In genomic region chr17:12522336-12522735, GRCh38 we compare ENCODE assay signal across 16 cellular contexts.
DNase-seq lines count a peak whose midpoint lies in the region; ATAC-seq, FAIRE-seq and TF ChIP-seq lines count a peak whose summit lies in the region.
"Had no signal": no experiment of that assay in that cellular context is flagged by ENCODE, and none has a peak within 500 bp of the region (broad histone marks: within the 10 kb centered on the region; RNA-seq: fewer than 3 reads in every experiment).

No MANE protein-coding gene starts in this region.

- no peaks in the 10 kb centered on the region for H3K27me3 ChIP-seq in neuronal stem cell (ENCODE audit: control insufficient read depth in 3 of 3, insufficient read depth in 3 of 3, low read depth in 1 of 3, low read length in 3 of 3)
- no peaks in the 10 kb centered on the region for H3K27me3 ChIP-seq in CD4-positive, alpha-beta T cell (ENCODE audit: control insufficient read depth, insufficient read depth, low read length)

- peak; percentile 17 to 30; a peak in 4 of 6 replicates for ATAC-seq in A549
- ATAC-seq in CD4-positive, alpha-beta T cell (ENCODE audit: poor library complexity) = no peak
- ATAC-seq in left ventricle myocardium superior = no peak

- no peaks in the 10 kb centered on the region for H3K36me3 ChIP-seq in neuronal stem cell (replicated peaks in 1 of 2; ENCODE audit: control insufficient read depth in 2 of 2, insufficient read depth in 2 of 2, low read length in 2 of 2)

- H2BK5ac ChIP-seq in neuronal stem cell (ENCODE audit: low read length) = no peak overlapping the region

- H2AFZ ChIP-seq in neuronal stem cell (ENCODE audit: low read length) = peak overlapping the region; percentile 86

- H3K27ac Mint-ChIP-seq in CD4-positive, alpha-beta T cell = no peak overlapping the region

- no peak overlapping the region for H3K14ac ChIP-seq in neuronal stem cell (ENCODE audit: low read length)

- H2AK5ac ChIP-seq in neuronal stem cell (ENCODE audit: low read depth, low read length) = no peak overlapping the region

- H3K9ac ChIP-seq in neuronal stem cell (ENCODE audit: low read depth, low read length, poor library complexity) = no peak overlapping the region

- 0 out of 3 replicates have a peak, but pooled peaks cover 2% of the 10 kb centered on the region for H3K9me3 ChIP-seq in A549
- H3K9me3 ChIP-seq in neuronal stem cell (replicated peaks in 1 of 2; ENCODE audit: control insufficient read depth in 2 of 2, insufficient read depth in 1 of 2, low read depth in 1 of 2, low read length in 2 of 2) = no peaks in the 10 kb centered on the region
- no peaks in the 10 kb centered on the region for H3K9me3 ChIP-seq in CD4-positive, alpha-beta T cell (ENCODE audit: control insufficient read depth, low read length)

- no peak overlapping the region for H3K18ac ChIP-seq in neuronal stem cell (ENCODE audit: low read length)

- H2BK120ac ChIP-seq in neuronal stem cell (ENCODE audit: low read depth, low read length) = no peak overlapping the region

- DNase-seq in A549 (ENCODE audit: low read depth in 1 of 2, low spot score in 1 of 2) (peak in 1 of 2 experiments; percentile 63), RPMI7951 (ENCODE audit: low read depth) (peak; percentile 1), islet precursor cell (peak; percentile 73), neuronal stem cell (ENCODE audit: low spot score) (no peak), left ventricle myocardium superior (no peak)
- DNase-seq in CD4-positive, alpha-beta T cell = no peak
- DNase-seq in activated naive CD4-positive, alpha-beta T cell (lab: John Stamatoyannopoulos, UW) = no peak
- no peak for DNase-seq in stimulated activated CD4-positive, alpha-beta T cell treated with anti-CD3 and anti-CD28 coated beads, Interleukin-4, amount 100 ng/mL, for 24 hours
- DNase-seq: 8988T, C1 segment of cervical spinal cord, COR-L47, DMS53, NCI-H526 treated with DMSO at 0.1 percent for 48 hours had no signal

- H3K79me1 ChIP-seq in neuronal stem cell (ENCODE audit: low read depth, low read length) = no peaks in the 10 kb centered on the region

- no peak overlapping the region for H3K4ac ChIP-seq in neuronal stem cell (ENCODE audit: low read length)

- H3K4me2 ChIP-seq in A549 (peak overlapping the region; percentile 80), neuronal stem cell (ENCODE audit: insufficient read depth, low read length, poor library complexity, severe bottlenecking) (no peak overlapping the region)

- H4K91ac ChIP-seq in neuronal stem cell (ENCODE audit: low read depth, low read length, poor library complexity) = no peak overlapping the region

- no peak for TF ChIP-seq CTCF in A549 (IDR thresholded peaks at IDR 0.05)
- no peak for TF ChIP-seq CTCF in CD4-positive, alpha-beta T cell (IDR thresholded peaks at IDR 0.05)

- no peak overlapping the region for H3K4me3 ChIP-seq in A549
- H3K4me3 ChIP-seq in neuronal stem cell (ENCODE audit: low read length in 2 of 2) = no peak overlapping the region

- H3K36me3 Mint-ChIP-seq in CD4-positive, alpha-beta T cell (ENCODE audit: low read depth) = no peaks in the 10 kb centered on the region

- CTCF ChIA-PET in A549 (lab: Yijun Ruan, JAX) = interaction anchor here (1.0 to 3.0 kb wide), 5 partner anchors 12 to 265 kb away, joined by 3 to 11 read pairs (median 5); no protein-coding TSS in a partner anchor
- CTCF ChIA-PET in CD4-positive, alpha-beta T cell (lab: Charles Lee) = no interaction called here

- H3K27ac ChIP-seq in A549 = peak overlapping the region; percentile 68 to 82
- no peak overlapping the region for H3K27ac ChIP-seq in neuronal stem cell (replicated peaks; ENCODE audit: low read length)
- H3K27ac ChIP-seq in CD4-positive, alpha-beta T cell (ENCODE audit: low read depth, low read length) = no peak overlapping the region
- H3K27ac ChIP-seq: RWPE1 had no signal

- no peak for TF ChIP-seq RAD21 in A549 (conservative IDR thresholded peaks at IDR 0.05 in 1 of 2, IDR thresholded peaks at IDR 0.05 in 1 of 2)

- no peaks in the 10 kb centered on the region for H3K27me3 Mint-ChIP-seq in CD4-positive, alpha-beta T cell

- intact Hi-C loops in CD4-positive, alpha-beta T cell (cut with DNase I, micrococcal nuclease) = no loop called here
- intact Hi-C loops in left ventricle myocardium superior (cut with micrococcal nuclease) = no loop called here

- peaks cover 2% of the 10 kb centered on the region for H3K9me3 Mint-ChIP-seq in CD4-positive, alpha-beta T cell

- H3K4me1 Mint-ChIP-seq in CD4-positive, alpha-beta T cell (ENCODE audit: low read depth) = no peaks in the 10 kb centered on the region

- H3K23ac ChIP-seq in neuronal stem cell (ENCODE audit: low read depth, low read length, poor library complexity) = no peak overlapping the region

- no peak overlapping the region for H4K8ac ChIP-seq in neuronal stem cell (ENCODE audit: low read depth, low read length)

- no peak for TF ChIP-seq EP300 in A549 (IDR thresholded peaks at IDR 0.05)

- no peak overlapping the region for H2BK15ac ChIP-seq in neuronal stem cell (ENCODE audit: low read length)

- no peak for FAIRE-seq in A549 (lab: Jason Lieb, UNC)
- FAIRE-seq: GM18507, HTR-8/SVneo had no signal

- no peak overlapping the region for H2BK12ac ChIP-seq in neuronal stem cell (ENCODE audit: low read length)

- WGBS in A549 (ENCODE audit: missing lambda C conversion rate) = 66% methylated on average over 7 of the region's 7 CpGs
- no CpG with 5 or more reads among the region's 7 CpGs for WGBS in neuronal stem cell (ENCODE audit: extremely low coverage in 2 of 2, insufficient read length in 2 of 2, insufficient replicate concordance in 1 of 2), 2 donors

- POLR2A ChIA-PET in A549 (lab: Yijun Ruan, JAX) = interaction anchor here (1.0 kb wide), 1 partner anchor 105 kb away, joined by 4 read pairs; no protein-coding TSS in a partner anchor
- POLR2A ChIA-PET in CD4-positive, alpha-beta T cell (lab: Charles Lee) = no interaction called here

- no peak overlapping the region for H3K4me3 Mint-ChIP-seq in CD4-positive, alpha-beta T cell

- TF ChIP-seq POLR2A in A549 (IDR thresholded peaks at IDR 0.05; ENCODE audit: low read length) = no peak

- peaks cover 26% of the 10 kb centered on the region for H3K4me1 ChIP-seq in A549
- H3K4me1 ChIP-seq in neuronal stem cell (ENCODE audit: control insufficient read depth in 2 of 2, insufficient read depth in 1 of 2, low read depth in 1 of 2, low read length in 2 of 2) = peaks cover 0 to 11% of the 10 kb centered on the region in 2 donors

TF ChIP-seq in A549, 52 proteins besides CTCF, POLR2A, EP300 and RAD21:
- TF ChIP-seq PHF8 (IDR thresholded peaks at IDR 0.05; ENCODE audit: borderline replicate concordance, low read depth) (no peak), MAZ (IDR thresholded peaks at IDR 0.05; ENCODE audit: borderline replicate concordance, low read depth, low read length) (no peak), FOSL2 (IDR thresholded peaks at IDR 0.05) (no peak), FOSL2 (CRISPR knock-in tag; IDR thresholded peaks at IDR 0.05) (no peak), ZSCAN20 (CRISPR knock-in tag; IDR thresholded peaks at IDR 0.05) (no peak), JUNB (IDR thresholded peaks at IDR 0.05) (no peak), SMC3 (IDR thresholded peaks at IDR 0.05) (no peak), NR3C1 (IDR thresholded peaks at IDR 0.05) (no peak), ZFP36 (IDR thresholded peaks at IDR 0.05; ENCODE audit: borderline replicate concordance, partially characterized antibody) (no peak), HOXB5 (CRISPR knock-in tag; IDR thresholded peaks at IDR 0.05) (no peak), FOSB (CRISPR knock-in tag; IDR thresholded peaks at IDR 0.05) (no peak), TFCP2L1 (CRISPR knock-in tag; IDR thresholded peaks at IDR 0.05) (no peak), USF2 (IDR thresholded peaks at IDR 0.05) (no peak), JUN (IDR thresholded peaks at IDR 0.05) (no peak), RARB (CRISPR knock-in tag; IDR thresholded peaks at IDR 0.05) (no peak), HEYL (CRISPR knock-in tag; IDR thresholded peaks at IDR 0.05) (no peak), EHMT2 (IDR thresholded peaks at IDR 0.05; ENCODE audit: low read depth) (no peak), PBX3 (IDR thresholded peaks at IDR 0.05) (no peak), TP53 (CRISPR knock-in tag; IDR thresholded peaks at IDR 0.05) (no peak)
- TF ChIP-seq, protein P1, sequence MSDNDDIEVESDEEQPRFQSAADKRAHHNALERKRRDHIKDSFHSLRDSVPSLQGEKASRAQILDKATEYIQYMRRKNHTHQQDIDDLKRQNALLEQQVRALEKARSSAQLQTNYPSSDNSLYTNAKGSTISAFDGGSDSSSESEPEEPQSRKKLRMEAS (IDR thresholded peaks at IDR 0.05) = no peak
- TF ChIP-seq, protein P2, sequence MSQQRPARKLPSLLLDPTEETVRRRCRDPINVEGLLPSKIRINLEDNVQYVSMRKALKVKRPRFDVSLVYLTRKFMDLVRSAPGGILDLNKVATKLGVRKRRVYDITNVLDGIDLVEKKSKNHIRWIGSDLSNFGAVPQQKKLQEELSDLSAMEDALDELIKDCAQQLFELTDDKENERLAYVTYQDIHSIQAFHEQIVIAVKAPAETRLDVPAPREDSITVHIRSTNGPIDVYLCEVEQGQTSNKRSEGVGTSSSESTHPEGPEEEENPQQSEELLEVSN (IDR thresholded peaks at IDR 0.05; ENCODE audit: borderline replicate concordance, low read depth) = no peak

Comparison
In these comparisons a context has a peak if more than half of its experiments do, and no peak if none do; other contexts are left out.
1. ATAC-seq: peak in A549 (2 of 2); none in CD4-positive, alpha-beta T cell (single experiment) and left ventricle myocardium superior (single experiment).
2. DNase-seq: peak in RPMI7951 (single experiment) and islet precursor cell (single experiment); none in neuronal stem cell (single experiment), CD4-positive, alpha-beta T cell (0 of 10), left ventricle myocardium superior (single experiment), activated naive CD4-positive, alpha-beta T cell (0 of 4) and stimulated activated CD4-positive, alpha-beta T cell treated with anti-CD3 and anti-CD28 coated beads, Interleukin-4, amount 100 ng/mL, for 24 hours (single experiment).
3. H3K27ac ChIP-seq: peak in A549 (2 of 2); none in neuronal stem cell (single experiment) and CD4-positive, alpha-beta T cell (single experiment).